Comparison of ENCODE assay signal across 1 cellular context in genomic region chr9:137200311-137201204, GRCh38.
A peak's percentile ranks its signal among the peaks of the same experiment; 100 is the strongest.
TF ChIP-seq lines count a peak whose summit lies in the region.

TSS of gene TPRN (minus strand) at chr9:137200741. CDS start at chr9:137200711, 30 bp downstream.

TF ChIP-seq in GM12878, 131 proteins besides CTCF, POLR2A, EP300 and RAD21 (continued from another document):
- peak; percentile 19 to 69; a peak in 2 of 4 replicates for TF ChIP-seq BHLHE40 (IDR thresholded peaks at IDR 0.05; ENCODE audit: borderline replicate concordance in 1 of 2, low read depth in 2 of 2, low read length in 1 of 2)
- 0 out of 2 replicates have a peak, but pooled peaks have one; percentile 40 for TF ChIP-seq ZSCAN29 (IDR thresholded peaks at IDR 0.05)
- TF ChIP-seq HDGF (IDR thresholded peaks at IDR 0.05): peak; percentile 96
- TF ChIP-seq HDAC6 (IDR thresholded peaks at IDR 0.05; ENCODE audit: unreplicated experiment): no peak
